2 cellular contexts compared by ENCODE assay signal in the genomic region with DNA sequence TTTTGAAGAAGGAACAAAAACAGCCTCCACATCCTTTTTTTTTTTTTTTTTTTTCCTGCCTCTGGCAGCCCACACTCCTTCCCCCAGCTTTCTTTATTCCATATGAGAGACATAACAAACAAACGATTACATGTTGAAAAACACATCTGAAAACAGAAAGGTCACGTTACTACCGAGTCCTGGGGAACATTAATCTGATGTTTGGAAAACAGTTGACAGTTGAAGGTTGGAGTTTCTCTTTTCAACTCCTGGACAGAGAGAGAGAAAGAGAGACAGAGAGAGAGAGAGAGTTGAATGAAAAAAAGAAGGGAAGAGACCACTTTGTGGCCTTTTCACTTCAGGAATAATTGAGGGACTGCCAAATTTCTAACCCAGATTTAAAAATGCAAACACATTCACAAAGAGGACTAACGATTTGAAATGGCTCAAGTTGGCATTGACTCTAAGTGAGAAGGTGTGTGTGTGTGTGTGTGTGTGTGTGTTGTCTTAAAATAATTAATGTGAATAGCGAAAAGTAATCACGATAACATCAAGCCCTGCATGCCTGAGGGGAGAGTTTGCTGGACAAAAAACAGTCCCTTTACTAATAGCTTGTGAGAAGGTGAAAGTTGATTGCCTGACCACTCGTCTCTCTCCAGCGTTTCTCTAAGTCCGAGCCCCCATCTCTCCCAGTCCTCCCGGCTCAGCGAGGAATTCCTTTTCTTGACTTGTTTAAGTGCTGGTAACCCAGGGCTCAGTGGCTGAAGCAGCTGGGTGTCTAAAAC.
TF ChIP-seq lines count a peak whose summit lies in the region.

No MANE protein-coding gene starts in this region.

TF ChIP-seq in liver, 16 proteins besides CTCF, POLR2A, EP300 and RAD21:
- TF ChIP-seq HNF4A (conservative IDR thresholded peaks at IDR 0.05) (no peak), TAF1 (conservative IDR thresholded peaks at IDR 0.05) (peak; percentile 23)

TF ChIP-seq in HepG2, 621 proteins besides CTCF, POLR2A, EP300 and RAD21:
- no peak for TF ChIP-seq ZNF550 (CRISPR knock-in tag; IDR thresholded peaks at IDR 0.05; ENCODE audit: borderline replicate concordance)
- no peak for TF ChIP-seq ZNF878 (CRISPR knock-in tag; IDR thresholded peaks at IDR 0.05)
- no peak for TF ChIP-seq ZNF446 (CRISPR knock-in tag; IDR thresholded peaks at IDR 0.05)
- no peak for TF ChIP-seq AFF4 (CRISPR knock-in tag; IDR thresholded peaks at IDR 0.05)
- TF ChIP-seq ZNF232 (CRISPR knock-in tag; IDR thresholded peaks at IDR 0.05; ENCODE audit: borderline replicate concordance): no peak
- no peak for TF ChIP-seq CCDC6 (CRISPR knock-in tag; IDR thresholded peaks at IDR 0.05)
- TF ChIP-seq, protein P1, sequence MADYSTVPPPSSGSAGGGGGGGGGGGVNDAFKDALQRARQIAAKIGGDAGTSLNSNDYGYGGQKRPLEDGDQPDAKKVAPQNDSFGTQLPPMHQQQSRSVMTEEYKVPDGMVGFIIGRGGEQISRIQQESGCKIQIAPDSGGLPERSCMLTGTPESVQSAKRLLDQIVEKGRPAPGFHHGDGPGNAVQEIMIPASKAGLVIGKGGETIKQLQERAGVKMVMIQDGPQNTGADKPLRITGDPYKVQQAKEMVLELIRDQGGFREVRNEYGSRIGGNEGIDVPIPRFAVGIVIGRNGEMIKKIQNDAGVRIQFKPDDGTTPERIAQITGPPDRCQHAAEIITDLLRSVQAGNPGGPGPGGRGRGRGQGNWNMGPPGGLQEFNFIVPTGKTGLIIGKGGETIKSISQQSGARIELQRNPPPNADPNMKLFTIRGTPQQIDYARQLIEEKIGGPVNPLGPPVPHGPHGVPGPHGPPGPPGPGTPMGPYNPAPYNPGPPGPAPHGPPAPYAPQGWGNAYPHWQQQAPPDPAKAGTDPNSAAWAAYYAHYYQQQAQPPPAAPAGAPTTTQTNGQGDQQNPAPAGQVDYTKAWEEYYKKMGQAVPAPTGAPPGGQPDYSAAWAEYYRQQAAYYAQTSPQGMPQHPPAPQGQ (CRISPR knock-in tag; IDR thresholded peaks at IDR 0.05; ENCODE audit: borderline replicate concordance): no peak
- no peak for TF ChIP-seq ZNF780A (CRISPR knock-in tag; IDR thresholded peaks at IDR 0.05)
- TF ChIP-seq HOXA3 (CRISPR knock-in tag; IDR thresholded peaks at IDR 0.05): no peak
- TF ChIP-seq ZNF563 (CRISPR knock-in tag; IDR thresholded peaks at IDR 0.05): no peak
- TF ChIP-seq ARID2 (CRISPR knock-in tag; IDR thresholded peaks at IDR 0.05; ENCODE audit: borderline replicate concordance): no peak
- no peak for TF ChIP-seq ZNF672 (CRISPR knock-in tag; IDR thresholded peaks at IDR 0.05)
- no peak for TF ChIP-seq MIER3 (CRISPR knock-in tag; IDR thresholded peaks at IDR 0.05; ENCODE audit: borderline replicate concordance)
